33 cellular contexts compared by ENCODE assay signal in genomic region chr13:32821149-32821688, GRCh38.
"Had no signal": no experiment of that assay in that cellular context is flagged by ENCODE, and none has a peak within 500 bp of the region (broad histone marks: within the 10 kb centered on the region; RNA-seq: fewer than 3 reads in every experiment).

No MANE protein-coding gene starts in this region.

- H3K4me1 Mint-ChIP-seq: activated B cell treated with CpG ODN at 0.5 μM for 24 hours; activated naive CD8-positive, alpha-beta T cell treated with anti-CD3 and anti-CD28 coated beads for 36 hours; activated T-helper 17 cell treated with anti-CD3 and anti-CD28 coated beads, Interleukin-2, amount 50 U/mL, for 72 hours; T-cell; T-helper 17 cell had no signal

- H3K27me3 Mint-ChIP-seq: activated B cell treated with CpG ODN at 0.5 μM for 24 hours; activated naive CD8-positive, alpha-beta T cell treated with anti-CD3 and anti-CD28 coated beads for 36 hours; T-cell had no signal

- H3K36me3 ChIP-seq: brain microvascular endothelial cell, MG63, Peyer's patch had no signal

- H3K36me3 Mint-ChIP-seq: activated CD4-positive, alpha-beta memory T cell treated with anti-CD3 and anti-CD28 coated beads for 36 hours; activated naive CD8-positive, alpha-beta T cell treated with anti-CD3 and anti-CD28 coated beads for 36 hours; T-cell had no signal

- H3K27me3 ChIP-seq: brain microvascular endothelial cell, MG63, Peyer's patch had no signal

- H3K4me3 Mint-ChIP-seq: activated B cell treated with CpG ODN at 0.5 μM for 24 hours; activated CD4-positive, alpha-beta memory T cell treated with anti-CD3 and anti-CD28 coated beads for 36 hours; activated naive CD8-positive, alpha-beta T cell treated with anti-CD3 and anti-CD28 coated beads for 36 hours; activated T-helper 17 cell treated with anti-CD3 and anti-CD28 coated beads, Interleukin-2, amount 50 U/mL, for 72 hours; T-cell; T-helper 17 cell had no signal

- H3K9me3 ChIP-seq: MG63, Peyer's patch had no signal

- H3K9me3 Mint-ChIP-seq: activated B cell treated with CpG ODN at 0.5 μM for 24 hours; activated CD4-positive, alpha-beta memory T cell treated with anti-CD3 and anti-CD28 coated beads for 36 hours; activated naive CD8-positive, alpha-beta T cell treated with anti-CD3 and anti-CD28 coated beads for 36 hours; activated T-helper 17 cell treated with anti-CD3 and anti-CD28 coated beads, Interleukin-2, amount 50 U/mL, for 72 hours; T-cell had no signal

- DNase-seq: activated B cell treated with CpG ODN at 0.5 μM for 24 hours; activated CD4-positive, alpha-beta memory T cell treated with anti-CD3 and anti-CD28 coated beads for 36 hours; activated CD4-positive, alpha-beta T cell treated with anti-CD3 and anti-CD28 coated beads for 4 hours; activated CD4-positive, alpha-beta T cell treated with anti-CD3 and anti-CD28 coated beads, Interleukin-2, amount 50 U/mL, for 1 hour; activated CD4-positive, CD25-positive, alpha-beta regulatory T cell treated with anti-CD3 and anti-CD28 coated beads, Interleukin-2, amount 50 U/mL, for 72 hours; activated CD8-positive, alpha-beta memory T cell treated with anti-CD3 and anti-CD28 coated beads, Interleukin-2, amount 50 U/mL, for 48 hours; activated effector memory CD4-positive, alpha-beta T cell treated with anti-CD3 and anti-CD28 coated beads, Interleukin-2, amount 50 U/mL, for 16 hours; activated naive CD4-positive, alpha-beta T cell; activated naive CD4-positive, alpha-beta T cell treated with anti-CD3 and anti-CD28 coated beads, Interleukin-2, amount 50 U/mL, for 16 hours; activated naive CD8-positive, alpha-beta T cell treated with anti-CD3 and anti-CD28 coated beads for 36 hours; activated T-cell treated with anti-CD3 and anti-CD28 coated beads, Interleukin-2, amount 50 U/mL, for 48 hours; amniotic stem cell; aorta; brain microvascular endothelial cell; central memory CD4-positive, alpha-beta T cell; MG63; NCI-H1048; NCI-H1105 treated with DMSO at 0.1 percent for 48 hours; NCI-H1436 treated with DMSO at 0.1 percent for 48 hours; NCI-H1694 treated with DMSO at 0.1 percent for 48 hours; NCI-H2029; NCI-H345; NCI-H524 treated with DMSO at 0.1 percent for 48 hours; PC-3; Peyer's patch; SIG-M5; T-cell; T-helper 17 cell had no signal

- H3K4me1 ChIP-seq: Peyer's patch had no signal

- H3K27ac Mint-ChIP-seq: activated B cell treated with CpG ODN at 0.5 μM for 24 hours; activated CD4-positive, alpha-beta memory T cell treated with anti-CD3 and anti-CD28 coated beads for 36 hours; activated naive CD8-positive, alpha-beta T cell treated with anti-CD3 and anti-CD28 coated beads for 36 hours; activated T-helper 17 cell treated with anti-CD3 and anti-CD28 coated beads, Interleukin-2, amount 50 U/mL, for 72 hours; T-cell; T-helper 17 cell had no signal

- ATAC-seq: activated T-helper 17 cell treated with anti-CD3 and anti-CD28 coated beads, Interleukin-2, amount 50 U/mL, for 72 hours; PC-3; Right ventricle myocardium inferior; SK-N-SH treated with all-trans-retinoic acid at 6 μM for 48 hours; T-cell; T-helper 17 cell had no signal

- H3K27ac ChIP-seq: brain microvascular endothelial cell, Peyer's patch, RWPE1, VCaP had no signal

- H3K4me3 ChIP-seq: MG63, Peyer's patch had no signal
